In the genomic region with DNA sequence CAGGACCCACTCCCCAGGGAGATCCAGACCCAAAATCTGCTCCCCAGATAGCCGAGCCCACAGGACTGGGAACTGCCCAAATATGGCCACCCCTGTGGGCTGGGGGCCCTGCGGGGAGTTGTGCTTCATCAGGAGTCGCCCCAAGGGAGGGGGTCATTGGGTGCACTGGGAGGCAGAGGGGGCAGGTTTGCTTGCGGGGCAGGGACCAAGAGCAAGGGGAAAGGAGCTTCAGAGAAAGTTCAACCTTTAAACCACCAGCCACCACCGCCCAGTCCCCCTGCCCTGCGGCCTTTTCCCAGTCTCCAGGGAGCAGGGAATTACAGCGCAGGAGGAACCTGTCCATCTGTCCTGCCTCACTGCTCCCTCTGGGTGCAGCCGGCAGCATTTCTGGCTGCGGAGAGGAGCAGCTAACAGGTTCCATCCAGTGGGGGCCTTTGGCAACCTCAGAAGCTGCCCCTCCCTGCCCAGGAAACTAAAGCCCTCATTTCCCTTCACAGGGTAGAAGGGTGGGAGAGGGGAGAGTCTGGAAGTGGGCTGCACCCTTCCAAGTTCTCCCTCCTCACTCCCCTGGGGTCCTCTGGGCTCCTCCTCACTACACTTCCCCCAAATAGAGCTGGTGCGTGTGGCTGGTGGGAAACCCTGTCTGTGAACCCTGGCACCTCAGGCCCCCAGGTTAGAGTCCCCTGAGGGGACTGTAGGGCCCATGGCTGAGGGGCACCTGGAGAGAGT, we compare ENCODE assay signal across 10 cellular contexts. TPM values are rescaled to one million over a fixed set of nuclear protein-coding genes. Genes with fewer than 3 reads are reported as not detected.
A peak's percentile ranks its signal among the peaks of the same experiment; 100 is the strongest.
DNase-seq lines count a peak whose midpoint lies in the region; ATAC-seq, FAIRE-seq and TF ChIP-seq lines count a peak whose summit lies in the region.
"Had no signal": no experiment of that assay in that cellular context is flagged by ENCODE, and none has a peak within 500 bp of the region (broad histone marks: within the 10 kb centered on the region; RNA-seq: fewer than 3 reads in every experiment).

No MANE protein-coding gene starts in this region.

- H3K4me1 ChIP-seq in left ventricle myocardium inferior (peaks cover 36% of the 10 kb centered on the region), astrocyte (ENCODE audit: insufficient read depth, low read length) (peaks cover 10% of the 10 kb centered on the region), muscle layer of duodenum (ENCODE audit: control insufficient read depth in 1 of 2, insufficient read depth in 2 of 2, low read length in 2 of 2) (peaks cover 14 to 27% of the 10 kb centered on the region in 2 donors), aorta (ENCODE audit: control insufficient read depth in 1 of 2, insufficient read depth in 2 of 2, low read length in 2 of 2) (no peaks in the 10 kb centered on the region)

- intact Hi-C loops in left ventricle myocardium inferior (cut with micrococcal nuclease) (no loop called here), Right ventricle myocardium superior (cut with DNase I) (no loop called here), aorta (cut with DNase I) (no loop called here)

- H2AFZ ChIP-seq in astrocyte (ENCODE audit: low read depth, low read length), result no peak overlapping the region

- ATAC-seq in Right ventricle myocardium superior (ENCODE audit: poor library complexity) (no peak), aorta (ENCODE audit: low FRiP score) (peak; percentile 6), HG03280 (IDR thresholded peaks at IDR 0.05; ENCODE audit: unreplicated experiment) (no peak)

- no peaks in the 10 kb centered on the region for H3K27me3 Mint-ChIP-seq in astrocyte (ENCODE audit: low read depth, unreplicated experiment)

- H3K4me1 Mint-ChIP-seq in astrocyte (ENCODE audit: low read depth, unreplicated experiment), result peaks cover 21% of the 10 kb centered on the region

- peak overlapping the region; percentile 64 for H3K4me2 ChIP-seq in astrocyte (ENCODE audit: low read length)

- H3K36me3 ChIP-seq in left ventricle myocardium inferior (peaks cover 25% of the 10 kb centered on the region), astrocyte (ENCODE audit: insufficient read depth, low read length) (no peaks in the 10 kb centered on the region), muscle layer of duodenum (ENCODE audit: control insufficient read depth in 1 of 2, insufficient read depth in 2 of 2, low read length in 2 of 2) (peaks cover 5 to 22% of the 10 kb centered on the region in 2 donors), aorta (ENCODE audit: control insufficient read depth in 1 of 2, insufficient read depth in 2 of 2, low read length in 1 of 2) (no peaks in the 10 kb centered on the region)

- DNase-seq in left ventricle myocardium inferior, result no peak
- DNase-seq in Right ventricle myocardium superior, result no peak
- DNase-seq in astrocyte (ENCODE audit: low read depth), result no peak
- no peak for DNase-seq in aorta
- no peak for DNase-seq in SW 1271 (lab: John Stamatoyannopoulos, UW)
- DNase-seq in NCI-H2081 treated with DMSO at 0.1 percent for 48 hours (lab: John Stamatoyannopoulos, UW), result no peak
- DNase-seq: COR-L47 had no signal

- H3K27me3 ChIP-seq in left ventricle myocardium inferior (ENCODE audit: low read depth), result no peaks in the 10 kb centered on the region
- H3K27me3 ChIP-seq in astrocyte (ENCODE audit: insufficient read depth, low read length), result no peaks in the 10 kb centered on the region
- no peaks in the 10 kb centered on the region for H3K27me3 ChIP-seq in muscle layer of duodenum (ENCODE audit: low read depth, low read length)
- no peaks in the 10 kb centered on the region for H3K27me3 ChIP-seq in aorta (ENCODE audit: control insufficient read depth in 1 of 2, insufficient read depth in 2 of 2, low read length in 1 of 2)

- TF ChIP-seq CTCF in left ventricle myocardium inferior (IDR thresholded peaks at IDR 0.05; ENCODE audit: borderline replicate concordance), result no peak
- TF ChIP-seq CTCF in astrocyte (IDR thresholded peaks at IDR 0.05; ENCODE audit: insufficient read depth, low read depth, low read length), result no peak

- H3K27ac Mint-ChIP-seq in astrocyte (ENCODE audit: unreplicated experiment), result no peak overlapping the region

- H3K9ac ChIP-seq in astrocyte (ENCODE audit: low read length), result no peak overlapping the region

- WGBS in aorta, 2 donors, result 47 to 54% methylated on average over 10 of the region's 10 CpGs

- FAIRE-seq in astrocyte (lab: Jason Lieb, UNC), result no peak

- H3K27ac ChIP-seq in left ventricle myocardium inferior (replicated peaks), result peak overlapping the region; percentile 88
- H3K27ac ChIP-seq in astrocyte (ENCODE audit: low read depth, low read length), result no peak overlapping the region
- peak overlapping the region; percentile 23 for H3K27ac ChIP-seq in muscle layer of duodenum (ENCODE audit: low read length)
- H3K27ac ChIP-seq in aorta (ENCODE audit: low read depth in 1 of 2, low read length in 2 of 2), result no peak overlapping the region
- H3K27ac ChIP-seq: epithelial cell of prostate had no signal

- no peak overlapping the region for H3K4me3 Mint-ChIP-seq in astrocyte (ENCODE audit: unreplicated experiment)

- H3K9me3 ChIP-seq in left ventricle myocardium inferior (replicated peaks) (no peaks in the 10 kb centered on the region), astrocyte (ENCODE audit: insufficient read depth, low read depth, low read length) (no peaks in the 10 kb centered on the region), muscle layer of duodenum (ENCODE audit: control insufficient read depth in 1 of 2, low read length in 2 of 2) (no peaks in the 10 kb centered on the region), aorta (ENCODE audit: control insufficient read depth, low read length) (no peaks in the 10 kb centered on the region)

- H3K79me2 ChIP-seq in astrocyte (ENCODE audit: insufficient read depth, low read length), result peaks cover 9% of the 10 kb centered on the region

- H3K36me3 Mint-ChIP-seq in astrocyte (ENCODE audit: low read depth, unreplicated experiment), result peaks cover 5% of the 10 kb centered on the region

- H3K9me3 Mint-ChIP-seq in astrocyte (ENCODE audit: unreplicated experiment), result no peaks in the 10 kb centered on the region

- H3K4me3 ChIP-seq in left ventricle myocardium inferior, result peak overlapping the region; percentile 49
- H3K4me3 ChIP-seq in astrocyte (ENCODE audit: insufficient read depth, low read depth, low read length), result no peak overlapping the region
- H3K4me3 ChIP-seq in muscle layer of duodenum (ENCODE audit: low read depth in 1 of 2, low read length in 2 of 2), result peak overlapping the region; percentile 37 to 47
- H3K4me3 ChIP-seq in aorta (ENCODE audit: low read length in 2 of 2), result no peak overlapping the region

- H4K20me1 ChIP-seq in astrocyte (ENCODE audit: insufficient read depth, low read length), result peaks cover 31% of the 10 kb centered on the region

RNA-seq across cellular contexts. Expression of a gene that starts 13.8 kb away (rescaled TPM):
- total RNA-seq in left ventricle myocardium inferior (0.96 TPM), Right ventricle myocardium superior (1.00 TPM), astrocyte (1.1 and 1.9 TPM in 2 replicates), aorta (1 to 10 TPM; 1.4 to 2.0 TPM)
- polyA plus RNA-seq in aorta, result 1 to 10 TPM in 1 of 2 donors, under 1 TPM in 1; 0.49 to 1.3 TPM

RNA-seq across cellular contexts. Expression of a gene that starts 32.6 kb away (rescaled TPM):
- 465 TPM for total RNA-seq in left ventricle myocardium inferior
- 460 TPM for total RNA-seq in Right ventricle myocardium superior
- 80.5 and 82.6 TPM in 2 replicates for total RNA-seq in astrocyte
- total RNA-seq in aorta, result 100 to 1,000 TPM; 123 to 125 TPM
- polyA plus RNA-seq in aorta, result 10 to 100 TPM; 53.7 to 56.3 TPM

RNA-seq across cellular contexts. Expression of a gene that starts 55.8 kb away (rescaled TPM):
- total RNA-seq in left ventricle myocardium inferior (16.1 TPM), Right ventricle myocardium superior (20.0 TPM), astrocyte (40.9 and 48.9 TPM in 2 replicates), aorta (10 to 100 TPM; 11.0 to 26.3 TPM)
- 1 to 10 TPM; 5.3 to 6.3 TPM for polyA plus RNA-seq in aorta

RNA-seq across cellular contexts. Expression of a gene that starts 59.7 kb away (rescaled TPM):
- total RNA-seq in left ventricle myocardium inferior (46.7 TPM), Right ventricle myocardium superior (51.1 TPM), astrocyte (36.8 and 41.7 TPM in 2 replicates), aorta (10 to 100 TPM; 28.1 to 32.9 TPM)
- 10 to 100 TPM; 27.4 to 28.4 TPM for polyA plus RNA-seq in aorta

Comparison
In these comparisons a context has a peak if more than half of its experiments do, and no peak if none do; other contexts are left out.
1. H3K27ac ChIP-seq: peak in left ventricle myocardium inferior (single experiment) and muscle layer of duodenum (single experiment); none in astrocyte (single experiment) and aorta (0 of 2).
2. H3K4me3 ChIP-seq: peak in left ventricle myocardium inferior (single experiment) and muscle layer of duodenum (2 of 2); none in astrocyte (single experiment) and aorta (0 of 2).